Comparison of ENCODE assay signal across 25 cellular contexts in the genomic region with DNA sequence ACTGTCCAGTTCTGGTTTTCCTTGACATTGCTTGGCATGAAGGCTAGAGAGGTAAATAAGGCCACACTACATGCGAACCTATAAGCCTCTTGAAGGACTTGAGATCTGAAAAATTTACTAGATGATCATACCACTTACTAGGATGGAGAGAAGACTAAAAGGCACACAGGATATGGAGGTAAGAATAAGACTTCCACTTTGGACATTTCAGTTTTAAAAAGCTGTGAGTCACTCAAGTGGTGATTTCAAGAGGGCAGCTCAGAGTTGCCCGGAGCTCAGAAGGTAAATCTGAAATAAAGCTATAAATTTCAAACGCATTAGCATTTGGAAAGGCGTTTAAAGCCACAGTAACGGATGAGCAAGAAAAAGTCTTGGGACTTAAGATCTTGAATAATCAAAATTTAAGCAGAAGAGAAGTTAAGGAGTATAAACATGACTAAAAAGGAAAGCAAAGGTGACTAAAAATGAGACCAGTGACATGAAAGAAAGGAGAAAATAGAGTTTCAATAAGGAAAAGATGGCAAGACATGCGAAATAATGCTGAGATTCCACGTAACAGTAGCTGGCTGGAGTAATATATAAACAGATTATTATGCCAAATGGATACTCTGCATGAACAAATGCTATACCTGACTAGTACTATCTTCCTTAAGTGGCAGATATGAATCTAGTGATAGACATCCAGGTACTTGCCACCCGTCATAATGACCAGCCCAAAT.
DNase-seq lines count a peak whose midpoint lies in the region; ATAC-seq and TF ChIP-seq lines count a peak whose summit lies in the region.
"Had no signal": no experiment of that assay in that cellular context is flagged by ENCODE, and none has a peak within 500 bp of the region (broad histone marks: within the 10 kb centered on the region; RNA-seq: fewer than 3 reads in every experiment).

No MANE protein-coding gene starts in this region.

- CTCF ChIA-PET in CD8-positive, alpha-beta T cell (lab: Charles Lee), result no interaction called here

- no peaks in the 10 kb centered on the region for H3K9me3 Mint-ChIP-seq in activated naive CD4-positive, alpha-beta T cell treated with anti-CD3 and anti-CD28 coated beads, Interleukin-2, amount 50 U/mL, for 72 hours
- no peaks in the 10 kb centered on the region for H3K9me3 Mint-ChIP-seq in GM23338
- no peaks in the 10 kb centered on the region for H3K9me3 Mint-ChIP-seq in activated naive CD8-positive, alpha-beta T cell treated with anti-CD3 and anti-CD28 coated beads, Interleukin-2, amount 50 U/mL, for 24 hours
- no peaks in the 10 kb centered on the region for H3K9me3 Mint-ChIP-seq in stimulated activated naive CD8-positive, alpha-beta T cell treated with anti-CD3 and anti-CD28 coated beads, Interleukin-15, Interleukin-2, amounts not matched to agents 100 ng/mL and 50 ng/mL, for 24 hours
- H3K9me3 Mint-ChIP-seq in CD8-positive, alpha-beta T cell, result no peaks in the 10 kb centered on the region
- H3K9me3 Mint-ChIP-seq: CD4-positive, alpha-beta T cell had no signal

- H3K27me3 ChIP-seq in GM23338 (ENCODE audit: insufficient read depth) (no peaks in the 10 kb centered on the region), sigmoid colon (no peaks in the 10 kb centered on the region)
- H3K27me3 ChIP-seq in CD8-positive, alpha-beta T cell (ENCODE audit: insufficient read depth, low read length), result no peaks in the 10 kb centered on the region

- TF ChIP-seq CTCF in GM23338 (conservative IDR thresholded peaks at IDR 0.05; ENCODE audit: low read depth in 2 of 2), result no peak
- TF ChIP-seq CTCF in CD8-positive, alpha-beta T cell (IDR thresholded peaks at IDR 0.05), result no peak
- TF ChIP-seq CTCF in sigmoid colon (IDR thresholded peaks at IDR 0.05), result no peak

- no peak for DNase-seq in activated naive CD4-positive, alpha-beta T cell treated with anti-CD3 and anti-CD28 coated beads, Interleukin-2, amount 50 U/mL, for 72 hours (ENCODE audit: low spot score in 2 of 2)
- no peak for DNase-seq in activated naive CD4-positive, alpha-beta T cell (lab: John Stamatoyannopoulos, UW)
- DNase-seq in GM23338 (ENCODE audit: low spot score), result no peak
- DNase-seq in activated naive CD8-positive, alpha-beta T cell treated with anti-CD3 and anti-CD28 coated beads, Interleukin-2, amount 50 U/mL, for 24 hours, result no peak
- no peak for DNase-seq in CD8-positive, alpha-beta T cell
- DNase-seq in sigmoid colon, result no peak
- DNase-seq: Caco-2; CD4-positive, alpha-beta T cell; DMS 273 treated with DMSO at 0.1 percent for 48 hours; DMS79 treated with DMSO at 0.1 percent for 48 hours; GOT3; MM.1S; NCI-H1048; NCI-H1436; NCI-H187 treated with DMSO at 0.1 percent for 48 hours; NCI-H2107; NCI-H2227 treated with DMSO at 0.1 percent for 48 hours; NCI-H510A; NCI-H748 treated with DMSO at 0.1 percent for 48 hours had no signal

- WGBS in sigmoid colon, 2 donors, result 87 to 88% methylated on average over 8 of the region's 8 CpGs

- peaks cover 12 to 46% of the 10 kb centered on the region in 2 donors for H3K36me3 Mint-ChIP-seq in activated naive CD4-positive, alpha-beta T cell treated with anti-CD3 and anti-CD28 coated beads, Interleukin-2, amount 50 U/mL, for 72 hours
- peaks cover 15% of the 10 kb centered on the region; the same call in 2 of the 3 replicates for H3K36me3 Mint-ChIP-seq in GM23338 (ENCODE audit: low read depth)
- H3K36me3 Mint-ChIP-seq in activated naive CD8-positive, alpha-beta T cell treated with anti-CD3 and anti-CD28 coated beads, Interleukin-2, amount 50 U/mL, for 24 hours (ENCODE audit: low read depth), result peaks cover 57% of the 10 kb centered on the region
- peaks cover 68% of the 10 kb centered on the region for H3K36me3 Mint-ChIP-seq in stimulated activated naive CD8-positive, alpha-beta T cell treated with anti-CD3 and anti-CD28 coated beads, Interleukin-15, Interleukin-2, amounts not matched to agents 100 ng/mL and 50 ng/mL, for 24 hours (ENCODE audit: low read depth)
- peaks cover 76% of the 10 kb centered on the region for H3K36me3 Mint-ChIP-seq in CD8-positive, alpha-beta T cell

- no peaks in the 10 kb centered on the region for H3K79me2 ChIP-seq in GM23338 (replicated peaks; ENCODE audit: insufficient read depth)

- TF ChIP-seq POLR2A in sigmoid colon (IDR thresholded peaks at IDR 0.05), result no peak

- peak; percentile 77 to 80 for ATAC-seq in activated naive CD4-positive, alpha-beta T cell treated with anti-CD3 and anti-CD28 coated beads, Interleukin-2, amount 50 U/mL, for 72 hours
- ATAC-seq in GM23338, result no peak
- peak; percentile 46 for ATAC-seq in activated naive CD8-positive, alpha-beta T cell treated with anti-CD3 and anti-CD28 coated beads, Interleukin-2, amount 50 U/mL, for 24 hours
- no peak for ATAC-seq in CD8-positive, alpha-beta T cell
- ATAC-seq: HCT116, HepG2, K562, Panc1 had no signal

- intact Hi-C loops in CD8-positive, alpha-beta T cell (cut with DNase I, micrococcal nuclease), result loop anchor here in 1 of 2 experiments (10.0 kb wide), 1 partner anchor 63 kb away; no protein-coding TSS in a partner anchor
- intact Hi-C loops in sigmoid colon (cut with DNase I), result no loop called here

- H3K4me3 Mint-ChIP-seq in GM23338, result no peak overlapping the region
- H3K4me3 Mint-ChIP-seq in activated naive CD8-positive, alpha-beta T cell treated with anti-CD3 and anti-CD28 coated beads, Interleukin-2, amount 50 U/mL, for 24 hours, result no peak overlapping the region
- no peak overlapping the region for H3K4me3 Mint-ChIP-seq in stimulated activated naive CD8-positive, alpha-beta T cell treated with anti-CD3 and anti-CD28 coated beads, Interleukin-15, Interleukin-2, amounts not matched to agents 100 ng/mL and 50 ng/mL, for 24 hours
- H3K4me3 Mint-ChIP-seq in CD8-positive, alpha-beta T cell, result no peak overlapping the region
- H3K4me3 Mint-ChIP-seq: CD4-positive, alpha-beta T cell had no signal

- peaks cover 1% of the 10 kb centered on the region for H3K27me3 Mint-ChIP-seq in GM23338 (ENCODE audit: insufficient read depth, low read depth, poor library complexity)
- no peaks in the 10 kb centered on the region for H3K27me3 Mint-ChIP-seq in activated naive CD8-positive, alpha-beta T cell treated with anti-CD3 and anti-CD28 coated beads, Interleukin-2, amount 50 U/mL, for 24 hours
- H3K27me3 Mint-ChIP-seq in stimulated activated naive CD8-positive, alpha-beta T cell treated with anti-CD3 and anti-CD28 coated beads, Interleukin-15, Interleukin-2, amounts not matched to agents 100 ng/mL and 50 ng/mL, for 24 hours, result no peaks in the 10 kb centered on the region
- H3K27me3 Mint-ChIP-seq in CD8-positive, alpha-beta T cell (ENCODE audit: low read depth), result no peaks in the 10 kb centered on the region
- H3K27me3 Mint-ChIP-seq: CD4-positive, alpha-beta T cell had no signal

- H3K4me1 ChIP-seq in GM23338 (ENCODE audit: insufficient read depth) (peaks cover 7% of the 10 kb centered on the region; the same call in 1 of the 2 replicates), sigmoid colon (no peaks in the 10 kb centered on the region)
- no peaks in the 10 kb centered on the region for H3K4me1 ChIP-seq in CD8-positive, alpha-beta T cell (ENCODE audit: insufficient read depth, low read length)
- H3K4me1 ChIP-seq: Caco-2 had no signal

- no peaks in the 10 kb centered on the region for H3K9me3 ChIP-seq in CD8-positive, alpha-beta T cell (ENCODE audit: low read length)
- no peaks in the 10 kb centered on the region for H3K9me3 ChIP-seq in sigmoid colon
- H3K9me3 ChIP-seq: Caco-2 had no signal

- H3K4me3 ChIP-seq in GM23338 (no peak overlapping the region), sigmoid colon (no peak overlapping the region)
- no peak overlapping the region for H3K4me3 ChIP-seq in CD8-positive, alpha-beta T cell (ENCODE audit: low read depth, low read length)
- H3K4me3 ChIP-seq: K562 had no signal

- H3K27ac ChIP-seq in GM23338 (ENCODE audit: low read depth) (no peak overlapping the region), sigmoid colon (no peak overlapping the region)
- H3K27ac ChIP-seq in CD8-positive, alpha-beta T cell (ENCODE audit: low read depth, low read length), result no peak overlapping the region
- H3K27ac ChIP-seq: HL-60 had no signal

- peak overlapping the region; percentile 26 to 33 for H3K27ac Mint-ChIP-seq in activated naive CD4-positive, alpha-beta T cell treated with anti-CD3 and anti-CD28 coated beads, Interleukin-2, amount 50 U/mL, for 72 hours
- H3K27ac Mint-ChIP-seq in GM23338, result 0 out of 2 replicates have a peak overlapping the region, but pooled peaks have one; percentile 26
- no peak overlapping the region for H3K27ac Mint-ChIP-seq in activated naive CD8-positive, alpha-beta T cell treated with anti-CD3 and anti-CD28 coated beads, Interleukin-2, amount 50 U/mL, for 24 hours
- peak overlapping the region; percentile 63 for H3K27ac Mint-ChIP-seq in stimulated activated naive CD8-positive, alpha-beta T cell treated with anti-CD3 and anti-CD28 coated beads, Interleukin-15, Interleukin-2, amounts not matched to agents 100 ng/mL and 50 ng/mL, for 24 hours
- H3K27ac Mint-ChIP-seq in CD8-positive, alpha-beta T cell, result no peak overlapping the region
- H3K27ac Mint-ChIP-seq: CD4-positive, alpha-beta T cell had no signal

- H3F3A ChIP-seq in GM23338 (replicated peaks; ENCODE audit: low read depth), result no peaks in the 10 kb centered on the region

- H2AFZ ChIP-seq in GM23338, result no peak overlapping the region

- 0 out of 2 replicates have a peak, but pooled peaks cover 2% of the 10 kb centered on the region for H4K20me1 ChIP-seq in GM23338 (replicated peaks; ENCODE audit: insufficient read depth)

- H3K4me2 ChIP-seq in GM23338, result no peak overlapping the region

- no peaks in the 10 kb centered on the region for H3K36me3 ChIP-seq in GM23338 (ENCODE audit: insufficient read depth)
- H3K36me3 ChIP-seq in CD8-positive, alpha-beta T cell (ENCODE audit: insufficient read depth, low read length), result peaks cover 19% of the 10 kb centered on the region
- H3K36me3 ChIP-seq in sigmoid colon, result peaks cover 4 to 82% (median 7%) of the 10 kb centered on the region in 4 donors

- no peak for TF ChIP-seq EP300 in sigmoid colon (IDR thresholded peaks at IDR 0.05)

- H3K9me2 ChIP-seq in GM23338 (ENCODE audit: insufficient read depth), result no peaks in the 10 kb centered on the region

- POLR2A ChIA-PET in CD8-positive, alpha-beta T cell (lab: Charles Lee), result no interaction called here

- peaks cover 5% of the 10 kb centered on the region; the same call in 2 of the 3 replicates for H3K4me1 Mint-ChIP-seq in GM23338
- peaks cover 14% of the 10 kb centered on the region for H3K4me1 Mint-ChIP-seq in activated naive CD8-positive, alpha-beta T cell treated with anti-CD3 and anti-CD28 coated beads, Interleukin-2, amount 50 U/mL, for 24 hours
- H3K4me1 Mint-ChIP-seq in stimulated activated naive CD8-positive, alpha-beta T cell treated with anti-CD3 and anti-CD28 coated beads, Interleukin-15, Interleukin-2, amounts not matched to agents 100 ng/mL and 50 ng/mL, for 24 hours (ENCODE audit: low read depth), result peaks cover 13% of the 10 kb centered on the region
- H3K4me1 Mint-ChIP-seq in CD8-positive, alpha-beta T cell (ENCODE audit: low read depth), result no peaks in the 10 kb centered on the region

TF ChIP-seq in GM23338, 12 proteins besides CTCF, POLR2A, EP300 and RAD21 (continues in another document):
- no peak for TF ChIP-seq EZH2 (IDR thresholded peaks at IDR 0.05; ENCODE audit: low read depth, unreplicated experiment)

Comparison
In these comparisons a context has a peak if more than half of its experiments do, and no peak if none do; other contexts are left out.
1. ATAC-seq: peak in activated naive CD4-positive, alpha-beta T cell treated with anti-CD3 and anti-CD28 coated beads, Interleukin-2, amount 50 U/mL, for 72 hours (2 of 2) and activated naive CD8-positive, alpha-beta T cell treated with anti-CD3 and anti-CD28 coated beads, Interleukin-2, amount 50 U/mL, for 24 hours (single experiment); none in GM23338 (single experiment) and CD8-positive, alpha-beta T cell (single experiment).
2. H3K27ac Mint-ChIP-seq: peak in activated naive CD4-positive, alpha-beta T cell treated with anti-CD3 and anti-CD28 coated beads, Interleukin-2, amount 50 U/mL, for 72 hours (2 of 2), GM23338 (single experiment) and stimulated activated naive CD8-positive, alpha-beta T cell treated with anti-CD3 and anti-CD28 coated beads, Interleukin-15, Interleukin-2, amounts not matched to agents 100 ng/mL and 50 ng/mL, for 24 hours (single experiment); none in activated naive CD8-positive, alpha-beta T cell treated with anti-CD3 and anti-CD28 coated beads, Interleukin-2, amount 50 U/mL, for 24 hours (single experiment) and CD8-positive, alpha-beta T cell (single experiment).